Comparison of ENCODE assay signal across 8 cellular contexts in genomic region chr16:47143329-47143676, GRCh38. TPM values are rescaled to one million over a fixed set of nuclear protein-coding genes. Genes with fewer than 3 reads are reported as not detected.
A peak's percentile ranks its signal among the peaks of the same experiment; 100 is the strongest.
DNase-seq lines count a peak whose midpoint lies in the region; ATAC-seq and TF ChIP-seq lines count a peak whose summit lies in the region.

No MANE protein-coding gene starts in this region.

- no peaks in the 10 kb centered on the region for H3K9me3 Mint-ChIP-seq in activated naive CD8-positive, alpha-beta T cell treated with anti-CD3 and anti-CD28 coated beads, Interleukin-2, amount 10 ng/mL, durations not matched to agents 7 days and 5 days

- H3K4me2 ChIP-seq in HCT116 (ENCODE audit: low read length) = peak overlapping the region; percentile 69

- RAD21 ChIA-PET in HCT116 (lab: Charles Lee; ENCODE audit: low non-redundant PET in 1 of 2, low total read pairs in 2 of 2, uncharacterized antibody in 2 of 2, unreplicated experiment in 2 of 2) = interaction anchor here in 1 of 2 experiments (1.2 kb wide), 1 partner anchor 1021 kb away, joined by 3 read pairs; no protein-coding TSS in a partner anchor

- H3K27me3 Mint-ChIP-seq in activated naive CD8-positive, alpha-beta T cell treated with anti-CD3 and anti-CD28 coated beads, Interleukin-2, amount 10 ng/mL, durations not matched to agents 7 days and 5 days = peaks cover 33% of the 10 kb centered on the region

- H4K20me1 ChIP-seq in HCT116 (ENCODE audit: insufficient read depth) = no peaks in the 10 kb centered on the region

- H3K27me3 ChIP-seq in HCT116 (ENCODE audit: insufficient read depth, low read length) (no peaks in the 10 kb centered on the region), left ventricle myocardium inferior (ENCODE audit: low read depth) (no peaks in the 10 kb centered on the region)

- no TSS peak for BruUV-seq in HCT116 (replicated peaks; lab: Mats Ljungman, UMichigan)

- H3K36me3 Mint-ChIP-seq in activated naive CD8-positive, alpha-beta T cell treated with anti-CD3 and anti-CD28 coated beads, Interleukin-2, amount 10 ng/mL, durations not matched to agents 7 days and 5 days = no peaks in the 10 kb centered on the region

- no peaks in the 10 kb centered on the region for H3K79me2 ChIP-seq in HCT116 (ENCODE audit: insufficient read depth, low read length)

- peak overlapping the region; percentile 68 for H3K27ac ChIP-seq in HCT116 (ENCODE audit: low read depth, low read length)
- H3K27ac ChIP-seq in left ventricle myocardium inferior (replicated peaks) = peak overlapping the region; percentile 80

- peak overlapping the region; percentile 43 to 52 for H3K4me3 ChIP-seq in HCT116 (replicated peaks in 1 of 2; ENCODE audit: low read depth in 1 of 2, low read length in 2 of 2)
- peak overlapping the region; percentile 74 for H3K4me3 ChIP-seq in left ventricle myocardium inferior
- H3K4me3 ChIP-seq in retinal pigment epithelial cell (ENCODE audit: low read length) = peak overlapping the region; percentile 76

- no peaks in the 10 kb centered on the region for H3K36me3 ChIP-seq in HCT116 (ENCODE audit: control insufficient read depth in 1 of 2, insufficient read depth in 2 of 2, low read length in 2 of 2)
- H3K36me3 ChIP-seq in left ventricle myocardium inferior = no peaks in the 10 kb centered on the region

- peaks cover 10% of the 10 kb centered on the region for H3K4me1 Mint-ChIP-seq in activated naive CD8-positive, alpha-beta T cell treated with anti-CD3 and anti-CD28 coated beads, Interleukin-2, amount 10 ng/mL, durations not matched to agents 7 days and 5 days

- no peak overlapping the region for H3K27ac Mint-ChIP-seq in activated naive CD8-positive, alpha-beta T cell treated with anti-CD3 and anti-CD28 coated beads, Interleukin-2, amount 10 ng/mL, durations not matched to agents 7 days and 5 days

- H3K9me3 ChIP-seq in HCT116 (ENCODE audit: control insufficient read depth in 1 of 2, insufficient read depth in 1 of 2, low read depth in 1 of 2, low read length in 2 of 2) (no peaks in the 10 kb centered on the region), left ventricle myocardium inferior (replicated peaks) (no peaks in the 10 kb centered on the region)

- DNase-seq in HCT116 (ENCODE audit: low read depth, low spot score) (peak; percentile 15), LoVo (ENCODE audit: low spot score) (peak; percentile 81), SKM-1 treated with dmso at 0.1 percent for 144 hours (lab: John Stamatoyannopoulos, UW; ENCODE audit: unreplicated experiment) (peak; percentile 48), left ventricle myocardium inferior (peak; percentile 47), retinal pigment epithelial cell (ENCODE audit: low read depth) (no peak), cerebellar nuclear complex (lab: John Stamatoyannopoulos, UW) (no peak)
- DNase-seq in activated naive CD8-positive, alpha-beta T cell treated with anti-CD3 and anti-CD28 coated beads, Interleukin-2, amount 10 ng/mL, durations not matched to agents 7 days and 5 days = peak; percentile 82

- peaks cover 1 to 30% of the 10 kb centered on the region in 2 experiments; a peak in 3 of 4 replicates for H3K4me1 ChIP-seq in HCT116 (ENCODE audit: control insufficient read depth in 1 of 2, insufficient read depth in 2 of 2, low read length in 2 of 2)
- H3K4me1 ChIP-seq in left ventricle myocardium inferior = peaks cover 26% of the 10 kb centered on the region

- intact Hi-C loops in HCT116 (cut with micrococcal nuclease) (loop anchor here (2.0 to 10.0 kb wide), 4 partner anchors 199 to 1013 kb away; no protein-coding TSS in a partner anchor), left ventricle myocardium inferior (cut with micrococcal nuclease) (no loop called here)

- H3K9ac ChIP-seq in HCT116 (ENCODE audit: low read length) = peak overlapping the region; percentile 27; the same call in 1 of the 2 replicates

- no peak overlapping the region for H2AFZ ChIP-seq in HCT116 (ENCODE audit: low read depth, low read length, poor library complexity, severe bottlenecking)

- TF ChIP-seq RAD21 in HCT116 (IDR thresholded peaks at IDR 0.05; ENCODE audit: low read depth) = peak; percentile 27; the same call in 1 of the 2 replicates

- no peak overlapping the region for H3K4me3 Mint-ChIP-seq in activated naive CD8-positive, alpha-beta T cell treated with anti-CD3 and anti-CD28 coated beads, Interleukin-2, amount 10 ng/mL, durations not matched to agents 7 days and 5 days

- no peaks in the 10 kb centered on the region for H3K9me2 ChIP-seq in HCT116 (ENCODE audit: insufficient read depth)

- CTCF ChIA-PET in HCT116 (lab: Charles Lee) = interaction anchor here (1.2 to 1.7 kb wide), 2 partner anchors 19 to 164 kb away, joined by 3 read pairs; no protein-coding TSS in a partner anchor

- ATAC-seq in HCT116 = peak; percentile 78
- ATAC-seq in activated naive CD8-positive, alpha-beta T cell treated with anti-CD3 and anti-CD28 coated beads, Interleukin-2, amount 10 ng/mL, durations not matched to agents 7 days and 5 days (ENCODE audit: low read depth) = peak; percentile 77

- TF ChIP-seq POLR2A in HCT116 (IDR thresholded peaks at IDR 0.05; ENCODE audit: borderline replicate concordance, extremely low read depth, insufficient read depth, insufficient read length) = no peak

- POLR2A ChIA-PET in HCT116 (lab: Charles Lee) = no interaction called here
- POLR2A ChIA-PET in activated naive CD8-positive, alpha-beta T cell treated with anti-CD3 and anti-CD28 coated beads, Interleukin-2, amount 10 ng/mL, durations not matched to agents 7 days and 5 days (lab: Charles Lee) = interaction anchor here (1.4 kb wide), 1 partner anchor 169 kb away, joined by 5 read pairs; the partner anchor contains the start of gene DNAJA2

- TF ChIP-seq CTCF in GM12872 (IDR thresholded peaks at IDR 0.05; ENCODE audit: insufficient read depth, low read depth, low read length) (peak; percentile 76), HCT116 (IDR thresholded peaks at IDR 0.05 in 2 of 3, conservative IDR thresholded peaks at IDR 0.05 in 1 of 3; ENCODE audit: borderline replicate concordance in 1 of 3, insufficient read depth in 1 of 3, low read depth in 2 of 3, low read length in 2 of 3) (peak; percentile 28 to 56 (median 29); a peak in 3 of 6 replicates), left ventricle myocardium inferior (IDR thresholded peaks at IDR 0.05; ENCODE audit: borderline replicate concordance) (peak; percentile 70), retinal pigment epithelial cell (conservative IDR thresholded peaks at IDR 0.05; ENCODE audit: low read depth, low read length) (peak; percentile 56)

TF ChIP-seq in HCT116, 20 proteins besides CTCF, POLR2A, EP300 and RAD21:
- TF ChIP-seq YY1 (IDR thresholded peaks at IDR 0.05; ENCODE audit: extremely low read depth, insufficient replicate concordance, low read depth, low read length) (no peak), ZFX (IDR thresholded peaks at IDR 0.05) (peak; percentile 42), MAX (IDR thresholded peaks at IDR 0.05) (peak; percentile 51; the same call in 1 of the 2 replicates)

RNA-seq across cellular contexts. Expression of gene NETO2, which starts 0.4 kb away (rescaled TPM):
- 10.3 TPM for total RNA-seq in HCT116 (2021; ENCODE audit: unreplicated experiment)
- 5.9 and 8.0 TPM in 2 replicates for polyA plus RNA-seq in HCT116 (2012)
- 1 to 10 TPM in 1 of 2 experiments, under 1 TPM in 1; 0.91 to 1.7 TPM for total RNA-seq in activated naive CD8-positive, alpha-beta T cell treated with anti-CD3 and anti-CD28 coated beads, Interleukin-2, amount 10 ng/mL, durations not matched to agents 7 days and 5 days
- total RNA-seq in left ventricle myocardium inferior = 4.4 TPM

Comparison
In these comparisons a context has a peak if more than half of its experiments do, and no peak if none do; other contexts are left out.
1. DNase-seq: peak in HCT116 (single experiment), LoVo (single experiment), SKM-1 treated with dmso at 0.1 percent for 144 hours (single experiment), activated naive CD8-positive, alpha-beta T cell treated with anti-CD3 and anti-CD28 coated beads, Interleukin-2, amount 10 ng/mL, durations not matched to agents 7 days and 5 days (single experiment) and left ventricle myocardium inferior (single experiment); none in retinal pigment epithelial cell (single experiment) and cerebellar nuclear complex (0 of 2).
2. Peak in every context shown above with its lines, with median percentiles within 50 percentile points of each other: CTCF ChIP-seq and H3K4me3 ChIP-seq.